In genomic region chr18:22683786-22684185, GRCh38 we compare ENCODE assay signal across 1 cellular context.
TF ChIP-seq lines count a peak whose summit lies in the region.

No MANE protein-coding gene starts in this region.

TF ChIP-seq in GM23338, 12 proteins besides CTCF, POLR2A, EP300 and RAD21 (continued from another document):
- TF ChIP-seq ZNF462 (CRISPR knock-in tag; IDR thresholded peaks at IDR 0.05) (no peak), STAT1 (IDR thresholded peaks at IDR 0.05; ENCODE audit: unreplicated experiment) (no peak), EZH2phosphoT487 (IDR thresholded peaks at IDR 0.05; ENCODE audit: unreplicated experiment) (no peak), ETS1 (IDR thresholded peaks at IDR 0.05) (no peak), EZH2 (IDR thresholded peaks at IDR 0.05; ENCODE audit: low read depth, unreplicated experiment) (no peak), CREB1 (CRISPR knock-in tag; IDR thresholded peaks at IDR 0.05; ENCODE audit: low read depth) (no peak), REST (IDR thresholded peaks at IDR 0.05; ENCODE audit: unreplicated experiment) (no peak)
